34 cellular contexts compared by ENCODE assay signal in genomic region chr10:84755311-84755710, GRCh38.
"Had no signal": no experiment of that assay in that cellular context is flagged by ENCODE, and none has a peak within 500 bp of the region (broad histone marks: within the 10 kb centered on the region; RNA-seq: fewer than 3 reads in every experiment).

No MANE protein-coding gene starts in this region.

- H3K27me3 Mint-ChIP-seq: activated CD4-positive, alpha-beta T cell treated with anti-CD3 and anti-CD28 coated beads, Interleukin-2, amount 10 ng/mL, durations not matched to agents 24 days and 14 days; activated CD8-positive, alpha-beta T cell treated with anti-CD3 and anti-CD28 coated beads for 36 hours; activated naive CD8-positive, alpha-beta T cell treated with anti-CD3 and anti-CD28 coated beads for 36 hours; activated T-helper 17 cell treated with anti-CD3 and anti-CD28 coated beads, Interleukin-2, amount 50 U/mL, for 72 hours; T-cell had no signal

- H3K27me3 ChIP-seq: brain microvascular endothelial cell, Peyer's patch had no signal

- H3K4me1 Mint-ChIP-seq: activated CD4-positive, alpha-beta T cell treated with anti-CD3 and anti-CD28 coated beads, Interleukin-2, amount 10 ng/mL, durations not matched to agents 24 days and 14 days; activated naive CD8-positive, alpha-beta T cell treated with anti-CD3 and anti-CD28 coated beads for 36 hours; activated T-helper 17 cell treated with anti-CD3 and anti-CD28 coated beads, Interleukin-2, amount 50 U/mL, for 72 hours; T-cell had no signal

- H3K36me3 Mint-ChIP-seq: activated naive CD8-positive, alpha-beta T cell treated with anti-CD3 and anti-CD28 coated beads for 36 hours; T-cell had no signal

- H3K9me3 ChIP-seq: Peyer's patch had no signal

- H3K4me1 ChIP-seq: Peyer's patch had no signal

- ATAC-seq: activated CD8-positive, alpha-beta T cell treated with anti-CD3 and anti-CD28 coated beads for 36 hours; activated T-cell treated with anti-CD3 and anti-CD28 coated beads, Interleukin-2, amount 50 U/mL, for 72 hours; activated T-helper 17 cell treated with anti-CD3 and anti-CD28 coated beads, Interleukin-2, amount 50 U/mL, for 72 hours; PC-3; SK-N-SH treated with all-trans-retinoic acid at 6 μM for 48 hours; T-cell had no signal

- H3K27ac ChIP-seq: brain microvascular endothelial cell, Peyer's patch, VCaP had no signal

- H3K9me3 Mint-ChIP-seq: activated CD4-positive, alpha-beta T cell treated with anti-CD3 and anti-CD28 coated beads, Interleukin-2, amount 10 ng/mL, durations not matched to agents 24 days and 14 days; activated CD8-positive, alpha-beta T cell treated with anti-CD3 and anti-CD28 coated beads for 36 hours; activated naive CD8-positive, alpha-beta T cell treated with anti-CD3 and anti-CD28 coated beads for 36 hours; activated T-cell treated with anti-CD3 and anti-CD28 coated beads, Interleukin-2, amount 50 U/mL, for 72 hours; activated T-helper 17 cell treated with anti-CD3 and anti-CD28 coated beads, Interleukin-2, amount 50 U/mL, for 72 hours had no signal

- H3K27ac Mint-ChIP-seq: activated CD4-positive, alpha-beta T cell treated with anti-CD3 and anti-CD28 coated beads, Interleukin-2, amount 10 ng/mL, durations not matched to agents 24 days and 14 days; activated CD8-positive, alpha-beta T cell treated with anti-CD3 and anti-CD28 coated beads for 36 hours; activated naive CD8-positive, alpha-beta T cell treated with anti-CD3 and anti-CD28 coated beads for 36 hours; activated T-cell treated with anti-CD3 and anti-CD28 coated beads, Interleukin-2, amount 50 U/mL, for 72 hours; activated T-helper 17 cell treated with anti-CD3 and anti-CD28 coated beads, Interleukin-2, amount 50 U/mL, for 72 hours; T-cell had no signal

- H3K36me3 ChIP-seq: brain microvascular endothelial cell, Peyer's patch had no signal

- H3K4me3 Mint-ChIP-seq: activated CD4-positive, alpha-beta T cell treated with anti-CD3 and anti-CD28 coated beads, Interleukin-2, amount 10 ng/mL, durations not matched to agents 24 days and 14 days; activated CD8-positive, alpha-beta T cell treated with anti-CD3 and anti-CD28 coated beads for 36 hours; activated naive CD8-positive, alpha-beta T cell treated with anti-CD3 and anti-CD28 coated beads for 36 hours; activated T-cell treated with anti-CD3 and anti-CD28 coated beads, Interleukin-2, amount 50 U/mL, for 72 hours; activated T-helper 17 cell treated with anti-CD3 and anti-CD28 coated beads, Interleukin-2, amount 50 U/mL, for 72 hours; T-cell had no signal

- H3K4me3 ChIP-seq: Peyer's patch had no signal

- DNase-seq: activated CD4-positive, alpha-beta T cell treated with anti-CD3 and anti-CD28 coated beads, Interleukin-2, amount 10 ng/mL, durations not matched to agents 24 days and 14 days; activated CD4-positive, alpha-beta T cell treated with anti-CD3 and anti-CD28 coated beads, Interleukin-2, amount 50 U/mL, for 4 hours; activated CD4-positive, CD25-positive, alpha-beta regulatory T cell; activated CD8-positive, alpha-beta T cell treated with anti-CD3 and anti-CD28 coated beads for 36 hours; activated effector memory CD4-positive, alpha-beta T cell treated with anti-CD3 and anti-CD28 coated beads, Interleukin-2, amount 50 U/mL, for 16 hours; activated naive CD4-positive, alpha-beta T cell; activated naive CD4-positive, alpha-beta T cell treated with anti-CD3 and anti-CD28 coated beads, Interleukin-2, amount 50 U/mL, for 16 hours; activated naive CD8-positive, alpha-beta T cell treated with anti-CD3 and anti-CD28 coated beads for 36 hours; activated T-cell treated with anti-CD3 and anti-CD28 coated beads, Interleukin-2, amount 50 U/mL, for 1 hour; activated T-cell treated with anti-CD3 and anti-CD28 coated beads, Interleukin-2, amount 50 U/mL, for 72 hours; amniotic stem cell; aorta; brain microvascular endothelial cell; central memory CD4-positive, alpha-beta T cell; NCI-H1105; NCI-H1417 treated with DMSO at 0.1 percent for 48 hours; NCI-H187 treated with DMSO at 0.1 percent for 48 hours; NCI-H2081; NCI-H2171 treated with DMSO at 0.1 percent for 48 hours; NCI-H2227 treated with DMSO at 0.1 percent for 48 hours; NCI-H446; NCI-H510A treated with DMSO at 0.1 percent for 48 hours; NCI-H526 treated with DMSO at 0.1 percent for 48 hours; NCI-H774; PC-3; Peyer's patch; RPMI8226; SHP77 treated with DMSO at 0.1 percent for 48 hours; T-cell; T-helper 2 cell; T-helper 9 cell had no signal
